In genomic region chr12:12487490-12487889, GRCh38 we compare ENCODE assay signal across 25 cellular contexts.
DNase-seq lines count a peak whose midpoint lies in the region; ATAC-seq and TF ChIP-seq lines count a peak whose summit lies in the region.
"Had no signal": no experiment of that assay in that cellular context is flagged by ENCODE, and none has a peak within 500 bp of the region (broad histone marks: within the 10 kb centered on the region; RNA-seq: fewer than 3 reads in every experiment).

No MANE protein-coding gene starts in this region.

- no peak overlapping the region for H3K4me3 Mint-ChIP-seq in activated naive CD4-positive, alpha-beta T cell treated with anti-CD3 and anti-CD28 coated beads, Interleukin-2, amount 50 U/mL, for 24 hours
- peak overlapping the region; percentile 2 for H3K4me3 Mint-ChIP-seq in T-helper 17 cell
- peak overlapping the region; percentile 27 for H3K4me3 Mint-ChIP-seq in stimulated activated effector memory CD8-positive, alpha-beta T cell treated with anti-CD3 and anti-CD28 coated beads, Interleukin-12 subunit alpha, Interleukin-12 subunit beta, amount 100 ng/mL, for 72 hours
- no peak overlapping the region for H3K4me3 Mint-ChIP-seq in GM23338
- H3K4me3 Mint-ChIP-seq: mesothelial cell of epicardium, neural progenitor cell, WTC11 had no signal

- peaks cover 29% of the 10 kb centered on the region for H3K4me1 Mint-ChIP-seq in activated naive CD4-positive, alpha-beta T cell treated with anti-CD3 and anti-CD28 coated beads, Interleukin-2, amount 50 U/mL, for 24 hours
- H3K4me1 Mint-ChIP-seq in T-helper 17 cell (peaks cover 34% of the 10 kb centered on the region), GM23338 (peaks cover 3% of the 10 kb centered on the region; the same call in 1 of the 3 replicates)
- H3K4me1 Mint-ChIP-seq in stimulated activated effector memory CD8-positive, alpha-beta T cell treated with anti-CD3 and anti-CD28 coated beads, Interleukin-12 subunit alpha, Interleukin-12 subunit beta, amount 100 ng/mL, for 72 hours = peaks cover 41% of the 10 kb centered on the region
- H3K4me1 Mint-ChIP-seq: mesothelial cell of epicardium, neural progenitor cell had no signal

- no peaks in the 10 kb centered on the region for H3K9me3 Mint-ChIP-seq in activated naive CD4-positive, alpha-beta T cell treated with anti-CD3 and anti-CD28 coated beads, Interleukin-2, amount 50 U/mL, for 24 hours
- H3K9me3 Mint-ChIP-seq in stimulated activated effector memory CD8-positive, alpha-beta T cell treated with anti-CD3 and anti-CD28 coated beads, Interleukin-12 subunit alpha, Interleukin-12 subunit beta, amount 100 ng/mL, for 72 hours = no peaks in the 10 kb centered on the region
- no peaks in the 10 kb centered on the region for H3K9me3 Mint-ChIP-seq in GM23338
- H3K9me3 Mint-ChIP-seq: mesothelial cell of epicardium, neural progenitor cell, WTC11 had no signal

- H3K27me3 ChIP-seq in brain microvascular endothelial cell (replicated peaks) (no peaks in the 10 kb centered on the region), GM23338 (ENCODE audit: insufficient read depth) (no peaks in the 10 kb centered on the region)
- H3K27me3 ChIP-seq: neural progenitor cell, stomach, transverse colon had no signal

- no peak overlapping the region for H3K4me3 ChIP-seq in brain microvascular endothelial cell (ENCODE audit: low read depth, low read length)
- no peak overlapping the region for H3K4me3 ChIP-seq in GM23338
- H3K4me3 ChIP-seq: coronary artery, neural progenitor cell, prostate gland, SK-N-MC, stomach, transverse colon had no signal

- in situ Hi-C loops in brain microvascular endothelial cell (cut with HindIII; ENCODE audit: low pct_ligation_motif_present, low sequenced_read_pairs) = no loop called here

- H3K27me3 Mint-ChIP-seq in activated naive CD4-positive, alpha-beta T cell treated with anti-CD3 and anti-CD28 coated beads, Interleukin-2, amount 50 U/mL, for 24 hours = no peaks in the 10 kb centered on the region
- no peaks in the 10 kb centered on the region for H3K27me3 Mint-ChIP-seq in T-helper 17 cell
- no peaks in the 10 kb centered on the region for H3K27me3 Mint-ChIP-seq in GM23338 (ENCODE audit: insufficient read depth, low read depth, poor library complexity)

- ATAC-seq in T-helper 17 cell = no peak
- no peak for ATAC-seq in stimulated activated effector memory CD8-positive, alpha-beta T cell treated with anti-CD3 and anti-CD28 coated beads, Interleukin-12 subunit alpha, Interleukin-12 subunit beta, amount 100 ng/mL, for 72 hours
- ATAC-seq in GM21360 (IDR thresholded peaks at IDR 0.05; ENCODE audit: unreplicated experiment) = no peak
- no peak for ATAC-seq in GM23338
- ATAC-seq: HCT116, WTC11 had no signal

- peaks cover 4% of the 10 kb centered on the region for H3K36me3 Mint-ChIP-seq in activated naive CD4-positive, alpha-beta T cell treated with anti-CD3 and anti-CD28 coated beads, Interleukin-2, amount 50 U/mL, for 24 hours
- H3K36me3 Mint-ChIP-seq in T-helper 17 cell (ENCODE audit: low read depth) = peaks cover 6% of the 10 kb centered on the region
- H3K36me3 Mint-ChIP-seq in stimulated activated effector memory CD8-positive, alpha-beta T cell treated with anti-CD3 and anti-CD28 coated beads, Interleukin-12 subunit alpha, Interleukin-12 subunit beta, amount 100 ng/mL, for 72 hours = peaks cover 64% of the 10 kb centered on the region
- H3K36me3 Mint-ChIP-seq in GM23338 (ENCODE audit: low read depth) = peaks cover 35% of the 10 kb centered on the region

- H3K4me1 ChIP-seq in GM23338 (ENCODE audit: insufficient read depth) = no peaks in the 10 kb centered on the region
- H3K4me1 ChIP-seq: prostate gland had no signal

- TF ChIP-seq CTCF in brain microvascular endothelial cell (IDR thresholded peaks at IDR 0.05; ENCODE audit: low read depth, low read length, missing control alignments) = no peak
- TF ChIP-seq CTCF in GM23338 (conservative IDR thresholded peaks at IDR 0.05; ENCODE audit: low read depth in 2 of 2) = no peak

- H3K27ac ChIP-seq in cingulate gyrus (ENCODE audit: low read depth, low read length) = peak overlapping the region; percentile 22
- H3K27ac ChIP-seq in brain microvascular endothelial cell = no peak overlapping the region
- H3K27ac ChIP-seq in GM23338 (ENCODE audit: low read depth) = no peak overlapping the region
- H3K27ac ChIP-seq: coronary artery, neural progenitor cell, prostate gland, SK-N-MC, transverse colon had no signal

- H3K36me3 ChIP-seq in brain microvascular endothelial cell (replicated peaks) (no peaks in the 10 kb centered on the region), GM23338 (ENCODE audit: insufficient read depth) (peaks cover 17% of the 10 kb centered on the region)
- H3K36me3 ChIP-seq: neural progenitor cell, prostate gland had no signal

- H3F3A ChIP-seq in GM23338 (replicated peaks; ENCODE audit: low read depth) = 0 out of 2 replicates have a peak, but pooled peaks cover 2% of the 10 kb centered on the region

- H4K20me1 ChIP-seq in GM23338 (replicated peaks; ENCODE audit: insufficient read depth) = no peaks in the 10 kb centered on the region; the same call in 1 of the 2 replicates

- peaks cover 24% of the 10 kb centered on the region for H3K79me2 ChIP-seq in GM23338 (replicated peaks; ENCODE audit: insufficient read depth)

- H3K9me3 ChIP-seq in T-helper 17 cell (ENCODE audit: control insufficient read depth, low read length, poor library complexity, severe bottlenecking) = no peaks in the 10 kb centered on the region
- H3K9me3 ChIP-seq: prostate gland, stomach, transverse colon had no signal

- DNase-seq in activated naive CD4-positive, alpha-beta T cell treated with anti-CD3 and anti-CD28 coated beads, Interleukin-2, amount 50 U/mL, for 16 hours = no peak
- DNase-seq in T-helper 17 cell (no peak), brain microvascular endothelial cell (no peak), GM23338 (ENCODE audit: low spot score) (no peak)
- DNase-seq in stimulated activated effector memory CD8-positive, alpha-beta T cell treated with anti-CD3 and anti-CD28 coated beads, Interleukin-12 subunit alpha, Interleukin-12 subunit beta, amount 100 ng/mL, for 72 hours (ENCODE audit: low spot score in 2 of 2) = no peak
- DNase-seq: activated gamma-delta T cell, DMS79, Kasumi-1, NCI-H1048, NCI-H2029, RPMI8226, small intestine, stomach, T-helper 9 cell, transverse colon had no signal

- H3K4me2 ChIP-seq in GM23338 = no peak overlapping the region
- H3K4me2 ChIP-seq: neural progenitor cell had no signal

- peak overlapping the region; percentile 9 for H3K27ac Mint-ChIP-seq in activated naive CD4-positive, alpha-beta T cell treated with anti-CD3 and anti-CD28 coated beads, Interleukin-2, amount 50 U/mL, for 24 hours
- H3K27ac Mint-ChIP-seq in T-helper 17 cell (peak overlapping the region; percentile 99), GM23338 (no peak overlapping the region)
- H3K27ac Mint-ChIP-seq in stimulated activated effector memory CD8-positive, alpha-beta T cell treated with anti-CD3 and anti-CD28 coated beads, Interleukin-12 subunit alpha, Interleukin-12 subunit beta, amount 100 ng/mL, for 72 hours = peak overlapping the region; percentile 99
- H3K27ac Mint-ChIP-seq: mesothelial cell of epicardium, neural progenitor cell had no signal

- no peak overlapping the region for H2AFZ ChIP-seq in GM23338
- H2AFZ ChIP-seq: neural progenitor cell had no signal

- no peaks in the 10 kb centered on the region for H3K9me2 ChIP-seq in GM23338 (ENCODE audit: insufficient read depth)

TF ChIP-seq in GM23338, 12 proteins besides CTCF, POLR2A, EP300 and RAD21 (continues in another document):
- TF ChIP-seq ZNF331 (CRISPR knock-in tag; IDR thresholded peaks at IDR 0.05; ENCODE audit: low read depth) = no peak
- no peak for TF ChIP-seq REST (IDR thresholded peaks at IDR 0.05; ENCODE audit: unreplicated experiment)
- TF ChIP-seq JUNB (IDR thresholded peaks at IDR 0.05; ENCODE audit: unreplicated experiment) = no peak
- TF ChIP-seq ZNF114 (CRISPR knock-in tag; IDR thresholded peaks at IDR 0.05) = no peak
- no peak for TF ChIP-seq NANOG (IDR thresholded peaks at IDR 0.05; ENCODE audit: borderline replicate concordance)
- TF ChIP-seq EZH2 (IDR thresholded peaks at IDR 0.05; ENCODE audit: low read depth, unreplicated experiment) = no peak
- TF ChIP-seq ETS1 (IDR thresholded peaks at IDR 0.05) = no peak
- no peak for TF ChIP-seq POLR2AphosphoS5 (IDR thresholded peaks at IDR 0.05; ENCODE audit: low read depth)
- TF ChIP-seq CREB1 (CRISPR knock-in tag; IDR thresholded peaks at IDR 0.05; ENCODE audit: low read depth) = no peak

Comparison
In these comparisons a context has a peak if more than half of its experiments do, and no peak if none do; other contexts are left out.
1. H3K4me3 Mint-ChIP-seq: peak in T-helper 17 cell (single experiment) and stimulated activated effector memory CD8-positive, alpha-beta T cell treated with anti-CD3 and anti-CD28 coated beads, Interleukin-12 subunit alpha, Interleukin-12 subunit beta, amount 100 ng/mL, for 72 hours (single experiment); none in activated naive CD4-positive, alpha-beta T cell treated with anti-CD3 and anti-CD28 coated beads, Interleukin-2, amount 50 U/mL, for 24 hours (single experiment) and GM23338 (single experiment).